Comparison of ENCODE assay signal across 1 cellular context in genomic region chr11:72643547-72643946, GRCh38.
TF ChIP-seq lines count a peak whose summit lies in the region.

No MANE protein-coding gene starts in this region.

TF ChIP-seq in IMR-90, 13 proteins besides CTCF, POLR2A, EP300 and RAD21:
- TF ChIP-seq USF2 (IDR thresholded peaks at IDR 0.05; ENCODE audit: low read depth, low read length) (no peak), BHLHE40 (IDR thresholded peaks at IDR 0.05; ENCODE audit: low read depth, low read length) (no peak), FOS (IDR thresholded peaks at IDR 0.05; ENCODE audit: low read depth, low read length) (no peak), CEBPB (IDR thresholded peaks at IDR 0.05; ENCODE audit: low read depth, low read length) (no peak)
